ENCODE assay signal across 18 cellular contexts in genomic region chr7:86760236-86760635, GRCh38.
"Had no signal": no experiment of that assay in that cellular context is flagged by ENCODE, and none has a peak within 500 bp of the region (broad histone marks: within the 10 kb centered on the region; RNA-seq: fewer than 3 reads in every experiment).

No MANE protein-coding gene starts in this region.

- H3K4me2 ChIP-seq: hepatocyte had no signal

- H2AFZ ChIP-seq: hepatocyte had no signal

- H3K4me3 ChIP-seq: hepatocyte, lung, sigmoid colon, thoracic aorta had no signal

- H3K27ac ChIP-seq: hepatocyte, sigmoid colon, thoracic aorta had no signal

- H3K36me3 ChIP-seq: sigmoid colon, thoracic aorta had no signal

- H3K27me3 ChIP-seq: sigmoid colon had no signal

- ATAC-seq: activated T-helper 17 cell treated with anti-CD3 and anti-CD28 coated beads, Interleukin-2, amount 50 U/mL, for 72 hours; effector memory CD8-positive, alpha-beta T cell; left cardiac atrium; naive thymus-derived CD4-positive, alpha-beta T cell; stimulated activated naive CD8-positive, alpha-beta T cell treated with anti-CD3 and anti-CD28 coated beads, Interleukin-15, Interleukin-2, amounts not matched to agents 100 U/mL and 50 U/mL, for 24 hours had no signal

- H3K4me1 ChIP-seq: sigmoid colon had no signal

- DNase-seq: activated CD4-positive, alpha-beta T cell treated with anti-CD3 and anti-CD28 coated beads, Interleukin-2, amount 10 ng/mL, durations not matched to agents 7 days and 5 days; activated CD4-positive, CD25-positive, alpha-beta regulatory T cell; activated CD8-positive, alpha-beta memory T cell treated with anti-CD3 and anti-CD28 coated beads for 24 hours; activated naive CD4-positive, alpha-beta T cell treated with anti-CD3 and anti-CD28 coated beads for 36 hours; activated T-cell treated with anti-CD3 and anti-CD28 coated beads for 4 hours; caudate nucleus; cortex of kidney; effector memory CD8-positive, alpha-beta T cell; left cardiac atrium; naive thymus-derived CD4-positive, alpha-beta T cell; sigmoid colon; stimulated activated CD4-positive, alpha-beta T cell treated with anti-CD3 and anti-CD28 coated beads, Interleukin-12 subunit alpha, Interleukin-12 subunit beta, amount 100 ng/mL, for 4 hours; stimulated activated naive CD8-positive, alpha-beta T cell treated with anti-CD3 and anti-CD28 coated beads, Interleukin-15, Interleukin-2, amounts not matched to agents 100 U/mL and 50 U/mL, for 24 hours; T-helper 1 cell had no signal

- H3K9me3 ChIP-seq: sigmoid colon, thoracic aorta had no signal
